ENCODE assay signal across 9 cellular contexts in the genomic region with DNA sequence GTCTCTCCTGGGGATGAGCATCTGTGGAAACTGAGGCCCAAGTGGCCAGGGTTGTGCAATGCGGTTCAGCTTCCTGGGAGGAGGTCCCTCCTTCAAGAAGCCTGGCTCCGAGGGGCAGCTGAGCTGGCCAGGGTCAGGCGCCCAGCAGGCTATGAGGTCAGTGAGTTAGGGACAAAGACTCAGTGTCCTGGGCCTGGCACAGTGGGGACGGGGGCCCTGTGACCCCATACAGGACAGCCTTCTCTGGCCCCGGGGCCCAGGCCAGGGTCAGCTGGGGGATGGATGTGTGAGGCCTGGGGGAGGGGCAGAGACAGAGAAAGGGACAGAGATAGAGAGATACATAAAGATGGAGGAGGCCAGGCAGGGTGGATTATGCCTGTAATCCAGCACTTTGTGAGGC. TPM values are rescaled to one million over a fixed set of nuclear protein-coding genes. Genes with fewer than 3 reads are reported as not detected.
DNase-seq lines count a peak whose midpoint lies in the region; ATAC-seq and TF ChIP-seq lines count a peak whose summit lies in the region.
"Had no signal": no experiment of that assay in that cellular context is flagged by ENCODE, and none has a peak within 500 bp of the region (broad histone marks: within the 10 kb centered on the region; RNA-seq: fewer than 3 reads in every experiment).

No MANE protein-coding gene starts in this region.

- POLR2A ChIA-PET in CD8-positive, alpha-beta T cell (lab: Charles Lee) = interaction anchor here (3.1 kb wide), 1 partner anchor 82 kb away, joined by 10 read pairs; a partner anchor contains a TSS

- H3K4me3 ChIP-seq in CD8-positive, alpha-beta T cell (ENCODE audit: low read depth, low read length) = no peak overlapping the region

- CTCF ChIA-PET in CD8-positive, alpha-beta T cell (lab: Charles Lee) = interaction anchor here (1.3 to 3.3 kb wide), 2 partner anchors 23 to 87 kb away, joined by 4 to 20 read pairs; no protein-coding TSS in a partner anchor

- DNase-seq in CD8-positive, alpha-beta T cell = no peak
- DNase-seq in T-helper 17 cell = no peak
- DNase-seq in globus pallidus (ENCODE audit: low spot score) = peak; percentile 97
- DNase-seq in sciatic nerve (ENCODE audit: low spot score) = no peak
- no peak for DNase-seq in SIG-M5 treated with dmso at 0.1 percent for 504 hours (lab: John Stamatoyannopoulos, UW; ENCODE audit: unreplicated experiment)
- DNase-seq in activated gamma-delta T cell treated with Interleukin-2 at 50 U/mL for 16 hours = no peak
- DNase-seq in NCI-H1092 treated with DMSO at 0.1 percent for 48 hours (lab: John Stamatoyannopoulos, UW) = no peak
- no peak for DNase-seq in NCI-H2107 (lab: John Stamatoyannopoulos, UW)
- DNase-seq: NCI-H1694 treated with DMSO at 0.1 percent for 48 hours had no signal

- no peak for ATAC-seq in CD8-positive, alpha-beta T cell
- no peak for ATAC-seq in T-helper 17 cell
- ATAC-seq in sciatic nerve = peak; percentile 48

- peak overlapping the region; percentile 68 for H3K4me3 Mint-ChIP-seq in CD8-positive, alpha-beta T cell
- peak overlapping the region; percentile 87 for H3K4me3 Mint-ChIP-seq in T-helper 17 cell

- H3K9me3 Mint-ChIP-seq in CD8-positive, alpha-beta T cell = no peaks in the 10 kb centered on the region

- peaks cover 82% of the 10 kb centered on the region for H3K4me1 ChIP-seq in CD8-positive, alpha-beta T cell (ENCODE audit: insufficient read depth, low read length)

- peaks cover 4% of the 10 kb centered on the region for H3K36me3 Mint-ChIP-seq in CD8-positive, alpha-beta T cell
- no peaks in the 10 kb centered on the region for H3K36me3 Mint-ChIP-seq in T-helper 17 cell (ENCODE audit: low read depth)

- intact Hi-C loops in CD8-positive, alpha-beta T cell (cut with DNase I, micrococcal nuclease) = loop anchor here in 1 of 2 experiments (1.0 to 2.0 kb wide), 2 partner anchors 8 to 89 kb away; a partner anchor contains a TSS
- intact Hi-C loops in sciatic nerve (cut with DNase I) = loop anchor here (5.0 kb wide), 1 partner anchor 592 kb away; no protein-coding TSS in a partner anchor

- no peaks in the 10 kb centered on the region for H3K27me3 ChIP-seq in CD8-positive, alpha-beta T cell (ENCODE audit: insufficient read depth, low read length)

- H3K4me1 Mint-ChIP-seq in CD8-positive, alpha-beta T cell (ENCODE audit: low read depth) = peaks cover 72% of the 10 kb centered on the region
- peaks cover 41% of the 10 kb centered on the region for H3K4me1 Mint-ChIP-seq in T-helper 17 cell

- no peak overlapping the region for H3K27ac ChIP-seq in CD8-positive, alpha-beta T cell (ENCODE audit: low read depth, low read length)

- H3K27ac Mint-ChIP-seq in CD8-positive, alpha-beta T cell = peak overlapping the region; percentile 97
- peak overlapping the region; percentile 99 for H3K27ac Mint-ChIP-seq in T-helper 17 cell

- no peaks in the 10 kb centered on the region for H3K9me3 ChIP-seq in CD8-positive, alpha-beta T cell (ENCODE audit: low read length)
- no peaks in the 10 kb centered on the region for H3K9me3 ChIP-seq in T-helper 17 cell (ENCODE audit: control insufficient read depth, low read length, poor library complexity, severe bottlenecking)

- H3K36me3 ChIP-seq in CD8-positive, alpha-beta T cell (ENCODE audit: insufficient read depth, low read length) = no peaks in the 10 kb centered on the region

- TF ChIP-seq CTCF in CD8-positive, alpha-beta T cell (IDR thresholded peaks at IDR 0.05) = no peak

- H3K27me3 Mint-ChIP-seq in CD8-positive, alpha-beta T cell (ENCODE audit: low read depth) = no peaks in the 10 kb centered on the region
- no peaks in the 10 kb centered on the region for H3K27me3 Mint-ChIP-seq in T-helper 17 cell

RNA-seq across cellular contexts. Expression of a gene that starts 3.0 kb away (rescaled TPM):
- total RNA-seq in CD8-positive, alpha-beta T cell = 10 to 100 TPM; 22.7 to 25.6 TPM
- 10 to 100 TPM; 56.7 to 71.1 TPM for total RNA-seq in T-helper 17 cell
- total RNA-seq in sciatic nerve = 2.1 TPM

RNA-seq across cellular contexts. Expression of a gene that starts 7.9 kb away (rescaled TPM):
- 10 to 100 TPM; 13.7 to 15.2 TPM for total RNA-seq in CD8-positive, alpha-beta T cell
- total RNA-seq in T-helper 17 cell (10 to 100 TPM; 38.2 to 50.8 TPM), sciatic nerve (20.1 TPM)
